20 cellular contexts compared by ENCODE assay signal in the genomic region with DNA sequence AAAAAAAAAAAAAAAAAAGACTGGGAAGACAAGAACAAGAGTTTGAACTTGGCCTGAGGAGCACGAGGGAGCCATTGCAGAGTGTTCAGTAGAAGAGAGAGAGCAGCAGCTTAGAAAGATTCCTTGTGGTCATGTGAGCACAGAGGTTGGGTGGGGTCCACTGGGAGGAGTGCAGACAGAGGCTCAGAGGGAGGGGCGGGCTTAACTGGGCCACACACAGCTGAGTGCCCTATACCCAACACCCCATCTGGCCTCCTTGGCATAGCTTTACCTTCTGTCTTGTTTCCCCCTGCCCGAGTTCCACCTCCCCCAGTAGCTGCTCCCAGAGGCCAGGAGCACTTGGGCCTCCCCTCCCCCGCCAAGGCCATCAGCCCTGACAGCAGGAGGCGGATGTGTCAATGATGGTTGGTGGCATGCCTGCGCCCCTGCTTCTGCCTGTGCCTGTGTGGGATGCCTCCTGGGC. TPM values are rescaled to one million over a fixed set of nuclear protein-coding genes. Genes with fewer than 3 reads are reported as not detected.
A peak's percentile ranks its signal among the peaks of the same experiment; 100 is the strongest.
DNase-seq lines count a peak whose midpoint lies in the region; ATAC-seq, FAIRE-seq and TF ChIP-seq lines count a peak whose summit lies in the region.
"Had no signal": no experiment of that assay in that cellular context is flagged by ENCODE, and none has a peak within 500 bp of the region (broad histone marks: within the 10 kb centered on the region; RNA-seq: fewer than 3 reads in every experiment).

No MANE protein-coding gene starts in this region.

- peaks cover 4% of the 10 kb centered on the region for H3K4me1 Mint-ChIP-seq in astrocyte (ENCODE audit: low read depth, unreplicated experiment)
- H3K4me1 Mint-ChIP-seq in CD8-positive, alpha-beta memory T cell, result peaks cover 2 to 3% (median 2%) of the 10 kb centered on the region in 3 donors
- H3K4me1 Mint-ChIP-seq: activated CD4-positive, alpha-beta T cell treated with anti-CD3 and anti-CD28 coated beads, Interleukin-2, amount 10 ng/mL, durations not matched to agents 24 days and 14 days had no signal

- no peak overlapping the region for H3K23ac ChIP-seq in mesendoderm (ENCODE audit: low read length)

- H3K9ac ChIP-seq in astrocyte (ENCODE audit: low read length), result no peak overlapping the region
- H3K9ac ChIP-seq in mesendoderm (ENCODE audit: low read length), result peak overlapping the region; percentile 28

- H2AFZ ChIP-seq in astrocyte (ENCODE audit: low read depth, low read length), result peak overlapping the region; percentile 17

- H3K9me3 Mint-ChIP-seq in astrocyte (ENCODE audit: unreplicated experiment), result peaks cover 4% of the 10 kb centered on the region
- no peaks in the 10 kb centered on the region for H3K9me3 Mint-ChIP-seq in CD8-positive, alpha-beta memory T cell
- H3K9me3 Mint-ChIP-seq: activated CD4-positive, alpha-beta T cell treated with anti-CD3 and anti-CD28 coated beads, Interleukin-2, amount 10 ng/mL, durations not matched to agents 24 days and 14 days; effector memory CD8-positive, alpha-beta T cell had no signal

- intact Hi-C loops in gastrocnemius medialis (cut with DNase I; ENCODE audit: low total_unique reads) (no loop called here), lower leg skin (cut with DNase I; ENCODE audit: low total_unique reads) (no loop called here)

- in situ Hi-C loops in gastrocnemius medialis (cut with MboI; ENCODE audit: low sequenced_read_pairs in 4 of 4), result no loop called here

- TF ChIP-seq CTCF in NB4 (IDR thresholded peaks at IDR 0.05; ENCODE audit: low read depth, low read length), result no peak
- no peak for TF ChIP-seq CTCF in astrocyte (IDR thresholded peaks at IDR 0.05; ENCODE audit: insufficient read depth, low read depth, low read length)
- no peak for TF ChIP-seq CTCF in gastrocnemius medialis (IDR thresholded peaks at IDR 0.05 in 4 of 5, conservative IDR thresholded peaks at IDR 0.05 in 1 of 5)
- no peak for TF ChIP-seq CTCF in lower leg skin (IDR thresholded peaks at IDR 0.05)

- no peak for ATAC-seq in gastrocnemius medialis
- ATAC-seq in GM21717 (IDR thresholded peaks at IDR 0.05; ENCODE audit: unreplicated experiment), result no peak
- ATAC-seq: effector memory CD8-positive, alpha-beta T cell; left lung had no signal

- H2AK5ac ChIP-seq in mesendoderm (ENCODE audit: low read length), result no peak overlapping the region

- no peak overlapping the region for H3K4ac ChIP-seq in mesendoderm (ENCODE audit: low read depth, low read length)

- H2BK15ac ChIP-seq in mesendoderm (replicated peaks; ENCODE audit: low read depth), result no peak overlapping the region

- DNase-seq in DMS 273 treated with DMSO at 0.1 percent for 48 hours (lab: John Stamatoyannopoulos, UW) (peak; percentile 42), NB4 (ENCODE audit: low read depth) (peak; percentile 31), astrocyte (ENCODE audit: low read depth) (no peak), mesendoderm (peak; percentile 73), gastrocnemius medialis (no peak), lower leg skin (ENCODE audit: low spot score in 2 of 2) (no peak)
- no peak for DNase-seq in CD8-positive, alpha-beta memory T cell
- DNase-seq: activated CD4-positive, alpha-beta T cell treated with anti-CD3 and anti-CD28 coated beads, Interleukin-2, amount 10 ng/mL, durations not matched to agents 24 days and 14 days; activated CD8-positive, alpha-beta memory T cell treated with anti-CD3 and anti-CD28 coated beads, Interleukin-2, amount 50 U/mL, for 48 hours; Calu3; effector memory CD8-positive, alpha-beta T cell; GOT3; hippocampal formation; left lung; NCI-H1436 treated with DMSO at 0.1 percent for 48 hours; SIG-M5 had no signal

- no peak overlapping the region for H3K18ac ChIP-seq in mesendoderm (ENCODE audit: low read length)

- H3K4me3 Mint-ChIP-seq in astrocyte (ENCODE audit: unreplicated experiment), result no peak overlapping the region
- no peak overlapping the region for H3K4me3 Mint-ChIP-seq in CD8-positive, alpha-beta memory T cell
- H3K4me3 Mint-ChIP-seq: activated CD4-positive, alpha-beta T cell treated with anti-CD3 and anti-CD28 coated beads, Interleukin-2, amount 10 ng/mL, durations not matched to agents 24 days and 14 days; effector memory CD8-positive, alpha-beta T cell had no signal

- H3K36me3 ChIP-seq in astrocyte (ENCODE audit: insufficient read depth, low read length) (no peaks in the 10 kb centered on the region), mesendoderm (ENCODE audit: control insufficient read depth, insufficient read depth, low read length) (no peaks in the 10 kb centered on the region), gastrocnemius medialis (no peaks in the 10 kb centered on the region)
- H3K36me3 ChIP-seq in CD8-positive, alpha-beta memory T cell (ENCODE audit: insufficient read depth, low read length), result no peaks in the 10 kb centered on the region
- H3K36me3 ChIP-seq: left lung, thoracic aorta had no signal

- no peak overlapping the region for H2BK120ac ChIP-seq in mesendoderm (ENCODE audit: low read depth, low read length)

- H3K79me1 ChIP-seq in mesendoderm (ENCODE audit: low read length), result no peaks in the 10 kb centered on the region

- H3K4me1 ChIP-seq in astrocyte (ENCODE audit: insufficient read depth, low read length) (peaks cover 2% of the 10 kb centered on the region), mesendoderm (ENCODE audit: control insufficient read depth, low read depth, low read length) (peaks cover 6% of the 10 kb centered on the region), gastrocnemius medialis (peaks cover 13 to 18% of the 10 kb centered on the region in 2 donors)
- no peaks in the 10 kb centered on the region for H3K4me1 ChIP-seq in CD8-positive, alpha-beta memory T cell (ENCODE audit: insufficient read depth, low read length)

- POLR2A ChIA-PET in CD8-positive, alpha-beta memory T cell (lab: Charles Lee), result no interaction called here

- WGBS in mesendoderm (ENCODE audit: extremely low coverage, insufficient coverage, low lambda C conversion rate), result no CpG with 5 or more reads among the region's 6 CpGs
- 75 to 78% methylated on average over 6 of the region's 6 CpGs for WGBS in lower leg skin, 2 donors

- no peak overlapping the region for H4K5ac ChIP-seq in mesendoderm (ENCODE audit: low read length)

- H2BK5ac ChIP-seq in mesendoderm (ENCODE audit: low read length), result peak overlapping the region; percentile 46

- H3K27me3 ChIP-seq in astrocyte (ENCODE audit: insufficient read depth, low read length), result no peaks in the 10 kb centered on the region
- H3K27me3 ChIP-seq in mesendoderm (ENCODE audit: insufficient read depth, low read length, poor library complexity), result no peaks in the 10 kb centered on the region
- H3K27me3 ChIP-seq in gastrocnemius medialis, result no peaks in the 10 kb centered on the region
- no peaks in the 10 kb centered on the region for H3K27me3 ChIP-seq in CD8-positive, alpha-beta memory T cell (ENCODE audit: insufficient read depth, low read length, poor library complexity, severe bottlenecking)
- H3K27me3 ChIP-seq: left lung had no signal

- no peak overlapping the region for H3K27ac Mint-ChIP-seq in astrocyte (ENCODE audit: unreplicated experiment)
- peak overlapping the region in 1 of 8 donors; percentile 27 for H3K27ac Mint-ChIP-seq in CD8-positive, alpha-beta memory T cell
- H3K27ac Mint-ChIP-seq: activated CD4-positive, alpha-beta T cell treated with anti-CD3 and anti-CD28 coated beads, Interleukin-2, amount 10 ng/mL, durations not matched to agents 24 days and 14 days; effector memory CD8-positive, alpha-beta T cell had no signal

- no peak overlapping the region for H3K4me3 ChIP-seq in NB4 (ENCODE audit: low read depth, low read length)
- H3K4me3 ChIP-seq in astrocyte (ENCODE audit: insufficient read depth, low read depth, low read length), result no peak overlapping the region
- H3K4me3 ChIP-seq in mesendoderm (ENCODE audit: low read length), result no peak overlapping the region
- H3K4me3 ChIP-seq in gastrocnemius medialis, result no peak overlapping the region
- H3K4me3 ChIP-seq in lower leg skin (ENCODE audit: low read depth, poor library complexity, severe bottlenecking), result no peak overlapping the region
- H3K4me3 ChIP-seq in CD8-positive, alpha-beta memory T cell (ENCODE audit: low read length), result no peak overlapping the region
- H3K4me3 ChIP-seq: left lung, thoracic aorta had no signal

- TF ChIP-seq POLR2A in NB4 (IDR thresholded peaks at IDR 0.05; ENCODE audit: extremely low read depth, insufficient read length), result no peak
- TF ChIP-seq POLR2A in gastrocnemius medialis (IDR thresholded peaks at IDR 0.05), result no peak
- no peak for TF ChIP-seq POLR2A in lower leg skin (IDR thresholded peaks at IDR 0.05)

- H3K9me3 ChIP-seq in astrocyte (ENCODE audit: insufficient read depth, low read depth, low read length), result no peaks in the 10 kb centered on the region
- H3K9me3 ChIP-seq in gastrocnemius medialis, result no peaks in the 10 kb centered on the region
- H3K9me3 ChIP-seq in CD8-positive, alpha-beta memory T cell (ENCODE audit: low read length), result no peaks in the 10 kb centered on the region
- H3K9me3 ChIP-seq: left lung, thoracic aorta had no signal

- peaks cover 1% of the 10 kb centered on the region for H3K36me3 Mint-ChIP-seq in astrocyte (ENCODE audit: low read depth, unreplicated experiment)
- peaks cover 0 to 3% (median 2%) of the 10 kb centered on the region in 3 donors for H3K36me3 Mint-ChIP-seq in CD8-positive, alpha-beta memory T cell

- no peaks in the 10 kb centered on the region for H4K20me1 ChIP-seq in astrocyte (ENCODE audit: insufficient read depth, low read length)

- H3K27ac ChIP-seq in astrocyte (ENCODE audit: low read depth, low read length), result no peak overlapping the region
- no peak overlapping the region for H3K27ac ChIP-seq in mesendoderm (ENCODE audit: low read depth, low read length)
- no peak overlapping the region for H3K27ac ChIP-seq in gastrocnemius medialis
- H3K27ac ChIP-seq in CD8-positive, alpha-beta memory T cell (ENCODE audit: low read depth, low read length), result no peak overlapping the region
- H3K27ac ChIP-seq: left lung, thoracic aorta had no signal

- H3K4me2 ChIP-seq in astrocyte (ENCODE audit: low read length) (no peak overlapping the region), mesendoderm (ENCODE audit: low read length) (no peak overlapping the region)

- FAIRE-seq in astrocyte (lab: Jason Lieb, UNC), result no peak

- no peak overlapping the region for H4K8ac ChIP-seq in mesendoderm (ENCODE audit: low read depth, low read length)

- peak overlapping the region; percentile 76 for H3K56ac ChIP-seq in mesendoderm (ENCODE audit: low read length)

- CTCF ChIA-PET in CD8-positive, alpha-beta memory T cell (lab: Charles Lee), result no interaction called here

- H3K27me3 Mint-ChIP-seq in astrocyte (ENCODE audit: low read depth, unreplicated experiment), result peaks cover 25% of the 10 kb centered on the region
- H3K27me3 Mint-ChIP-seq in CD8-positive, alpha-beta memory T cell, result peaks cover 7 to 19% of the 10 kb centered on the region in 2 donors

- H3K79me2 ChIP-seq in astrocyte (ENCODE audit: insufficient read depth, low read length) (no peaks in the 10 kb centered on the region), mesendoderm (ENCODE audit: control insufficient read depth, insufficient read depth, low read length) (no peaks in the 10 kb centered on the region)

RNA-seq across cellular contexts. Expression of a gene that starts 12.1 kb away (rescaled TPM):
- total RNA-seq in astrocyte (not detected in 2 replicates), gastrocnemius medialis (not detected), lower leg skin (not detected)
- polyA plus RNA-seq in mesendoderm (2013, experiment 1 of 2), result 0.10 TPM
- polyA plus RNA-seq in mesendoderm (2013, experiment 2 of 2), result 0.10 TPM
- total RNA-seq in CD8-positive, alpha-beta memory T cell, result not detected
- polyA plus RNA-seq in CD8-positive, alpha-beta memory T cell, result not detected
- total RNA-seq: activated CD4-positive, alpha-beta T cell treated with anti-CD3 and anti-CD28 coated beads, Interleukin-2, amount 10 ng/mL, durations not matched to agents 24 days and 14 days; Calu3; chondrocyte; G401; left lung; thoracic aorta had no signal

RNA-seq across cellular contexts. Expression of a gene that starts 29.0 kb away (rescaled TPM):
- 10.5 and 13.3 TPM in 2 replicates for total RNA-seq in astrocyte
- polyA plus RNA-seq in mesendoderm (2013, experiment 1 of 2), result 4.0 TPM
- polyA plus RNA-seq in mesendoderm (2013, experiment 2 of 2), result 3.8 TPM
- total RNA-seq in gastrocnemius medialis, result 10 to 100 TPM; 13.1 to 67.6 (median 32.1) TPM
- total RNA-seq in lower leg skin, result 10 to 100 TPM in 3 of 4 donors, 1 to 10 TPM in 1; 7.3 to 22.5 (median 17.4) TPM
- total RNA-seq in CD8-positive, alpha-beta memory T cell, result 1 to 10 TPM; 8.9 to 9.6 TPM
- polyA plus RNA-seq in CD8-positive, alpha-beta memory T cell, result 6.6 TPM

RNA-seq across cellular contexts. Expression of a gene that starts 35.7 kb away (rescaled TPM):
- total RNA-seq in astrocyte (0.34 and 0.62 TPM in 2 replicates), gastrocnemius medialis (under 1 TPM in 2 of 4 donors, not detected in 2; 0.33 to 0.64 TPM), lower leg skin (1 to 10 TPM in 1 of 4 donors, under 1 TPM in 3; 0.08 to 1.7 (median 0.41) TPM)
- 0.37 TPM for polyA plus RNA-seq in mesendoderm (2013, experiment 1 of 2)
- polyA plus RNA-seq in mesendoderm (2013, experiment 2 of 2), result 0.34 TPM
- not detected for total RNA-seq in CD8-positive, alpha-beta memory T cell
- polyA plus RNA-seq in CD8-positive, alpha-beta memory T cell, result not detected
- total RNA-seq: activated CD4-positive, alpha-beta T cell treated with anti-CD3 and anti-CD28 coated beads, Interleukin-2, amount 10 ng/mL, durations not matched to agents 24 days and 14 days had no signal

Comparison
In these comparisons a context has a peak if more than half of its experiments do, and no peak if none do; other contexts are left out.
1. DNase-seq: peak in DMS 273 treated with DMSO at 0.1 percent for 48 hours (single experiment), NB4 (single experiment) and mesendoderm (single experiment); none in astrocyte (single experiment), gastrocnemius medialis (0 of 2), lower leg skin (0 of 2) and CD8-positive, alpha-beta memory T cell (0 of 5).